In genomic region chr16:21283521-21284289, GRCh38 we compare ENCODE assay signal across 9 cellular contexts. TPM values are rescaled to one million over a fixed set of nuclear protein-coding genes. Genes with fewer than 3 reads are reported as not detected.
A peak's percentile ranks its signal among the peaks of the same experiment; 100 is the strongest.
DNase-seq lines count a peak whose midpoint lies in the region; ATAC-seq, FAIRE-seq and TF ChIP-seq lines count a peak whose summit lies in the region.
"Had no signal": no experiment of that assay in that cellular context is flagged by ENCODE, and none has a peak within 500 bp of the region (broad histone marks: within the 10 kb centered on the region; RNA-seq: fewer than 3 reads in every experiment).

No MANE protein-coding gene starts in this region.

- no peak for FAIRE-seq in kidney (lab: Jason Lieb, UNC)

- no peak for ATAC-seq in GM18858 (IDR thresholded peaks at IDR 0.05; ENCODE audit: unreplicated experiment)

- H3K36me3 ChIP-seq in endodermal cell (ENCODE audit: control insufficient read depth, insufficient read depth, low read length) (no peaks in the 10 kb centered on the region), mucosa of rectum (ENCODE audit: control insufficient read depth in 2 of 2, insufficient read depth in 2 of 2, low read length in 2 of 2) (no peaks in the 10 kb centered on the region), kidney (ENCODE audit: control insufficient read depth in 1 of 2, insufficient read depth in 2 of 2, low read length in 2 of 2) (no peaks in the 10 kb centered on the region)

- H3K4me3 Mint-ChIP-seq in endodermal cell, result peak overlapping the region; percentile 68

- H3K9me3 Mint-ChIP-seq in endodermal cell, result peaks cover 3% of the 10 kb centered on the region

- peaks cover 2% of the 10 kb centered on the region for H3K4me1 Mint-ChIP-seq in endodermal cell

- DNase-seq in NCI-H1417 (lab: John Stamatoyannopoulos, UW) (peak in 2 of 3 experiments; percentile 31 to 42), NCI-H1417 treated with DMSO at 0.1 percent for 48 hours (lab: John Stamatoyannopoulos, UW) (no peak), NCI-H748 treated with DMSO at 0.1 percent for 48 hours (lab: John Stamatoyannopoulos, UW) (peak; percentile 12), endodermal cell (peak; percentile 91), kidney (no peak), middle frontal gyrus (ENCODE audit: extremely low spot score, low spot score) (no peak)

- H3K4me1 ChIP-seq in endodermal cell (ENCODE audit: control insufficient read depth, insufficient read depth, low read length) (no peaks in the 10 kb centered on the region), mucosa of rectum (ENCODE audit: control insufficient read depth in 2 of 2, insufficient read depth in 2 of 2, low read length in 2 of 2) (peaks cover 0 to 4% of the 10 kb centered on the region in 2 donors), kidney (ENCODE audit: control insufficient read depth in 1 of 2, insufficient read depth in 1 of 2, low read depth in 1 of 2, low read length in 2 of 2) (no peaks in the 10 kb centered on the region)

- no peaks in the 10 kb centered on the region for H3K36me3 Mint-ChIP-seq in endodermal cell (ENCODE audit: low read depth)

- no peaks in the 10 kb centered on the region for H3K9me3 ChIP-seq in endodermal cell (ENCODE audit: control insufficient read depth, low read length)
- H3K9me3 ChIP-seq in mucosa of rectum (ENCODE audit: control insufficient read depth in 2 of 2, low read length in 2 of 2), result no peaks in the 10 kb centered on the region
- H3K9me3 ChIP-seq in kidney (ENCODE audit: control insufficient read depth in 1 of 2, low read length in 2 of 2), result no peaks in the 10 kb centered on the region

- H3K9ac ChIP-seq in endodermal cell (ENCODE audit: extremely low read depth, low read length, poor library complexity, severe bottlenecking) (no peak overlapping the region), mucosa of rectum (ENCODE audit: low read depth in 1 of 2, low read length in 2 of 2) (no peak overlapping the region), kidney (ENCODE audit: low read length in 2 of 2) (no peak overlapping the region)

- 2 to 83% methylated on average over 1 to 66 of the region's 67 CpGs for WGBS in endodermal cell (ENCODE audit: insufficient coverage in 1 of 2, insufficient read length in 1 of 2), 2 experiments

- intact Hi-C loops in kidney (cut with DNase I), result no loop called here

- H3K27ac ChIP-seq in endodermal cell (ENCODE audit: low read depth, low read length) (no peak overlapping the region), mucosa of rectum (ENCODE audit: low read depth in 2 of 2, low read length in 2 of 2) (no peak overlapping the region), kidney (ENCODE audit: low read depth in 2 of 2, low read length in 2 of 2) (no peak overlapping the region)
- H3K27ac ChIP-seq: C4-2B had no signal

- H3K27me3 ChIP-seq in endodermal cell (ENCODE audit: control insufficient read depth, insufficient read depth, low read length, poor library complexity, severe bottlenecking) (peaks cover 14% of the 10 kb centered on the region), mucosa of rectum (ENCODE audit: control insufficient read depth in 2 of 2, insufficient read depth in 2 of 2, low read length in 2 of 2) (peaks cover 0 to 3% of the 10 kb centered on the region in 2 donors)

- H3K27ac Mint-ChIP-seq in endodermal cell, result no peak overlapping the region

- peaks cover 57% of the 10 kb centered on the region for H3K27me3 Mint-ChIP-seq in endodermal cell (ENCODE audit: insufficient read depth)

- peak; percentile 76 for TF ChIP-seq CTCF in endodermal cell (conservative IDR thresholded peaks at IDR 0.05)
- TF ChIP-seq CTCF in kidney (IDR thresholded peaks at IDR 0.05; ENCODE audit: borderline replicate concordance, extremely low read depth, insufficient read depth), result no peak

- H3K4me3 ChIP-seq in endodermal cell (ENCODE audit: low read length), result peak overlapping the region; percentile 88
- H3K4me3 ChIP-seq in mucosa of rectum (ENCODE audit: low read length in 2 of 2), result peak overlapping the region; percentile 35 to 63
- H3K4me3 ChIP-seq in kidney (ENCODE audit: low read length in 2 of 2), result peak overlapping the region in 1 of 2 donors; percentile 57

RNA-seq across cellular contexts. Expression of gene CRYM, which starts 5.6 kb away (rescaled TPM):
- total RNA-seq in endodermal cell, result 10 to 100 TPM; 14.2 to 21.0 TPM
- polyA plus RNA-seq in endodermal cell (2013, experiment 1 of 2), result 4.6 TPM
- 3.7 TPM for polyA plus RNA-seq in endodermal cell (2013, experiment 2 of 2)
- total RNA-seq in kidney, result 5.8 TPM
- 80.9 TPM for polyA plus RNA-seq in kidney (ENCODE audit: insufficient read depth, low read depth, low replicate concordance)

RNA-seq across cellular contexts. Expression of gene ANKS4B, which starts 50.2 kb away (rescaled TPM):
- total RNA-seq in endodermal cell (1 to 10 TPM in 1 of 2 donors, under 1 TPM in 1; 0.90 to 1.6 TPM), kidney (1.4 TPM)
- 0.14 TPM for polyA plus RNA-seq in endodermal cell (2013, experiment 1 of 2)
- polyA plus RNA-seq in endodermal cell (2013, experiment 2 of 2), result 0.21 TPM
- polyA plus RNA-seq in kidney (ENCODE audit: insufficient read depth, low read depth, low replicate concordance), result 9.7 TPM

Comparison
In these comparisons a context has a peak if more than half of its experiments do, and no peak if none do; other contexts are left out.
1. DNase-seq: peak in NCI-H1417 (2 of 3), NCI-H748 treated with DMSO at 0.1 percent for 48 hours (single experiment) and endodermal cell (single experiment); none in NCI-H1417 treated with DMSO at 0.1 percent for 48 hours (single experiment), kidney (single experiment) and middle frontal gyrus (single experiment).